7 cellular contexts compared by ENCODE assay signal in genomic region chr5:178895615-178896571, GRCh38. TPM values are rescaled to one million over a fixed set of nuclear protein-coding genes. Genes with fewer than 3 reads are reported as not detected.
DNase-seq lines count a peak whose midpoint lies in the region; ATAC-seq and TF ChIP-seq lines count a peak whose summit lies in the region.

ZFP2 (plus strand) TSS chr5:178895913; CDS start chr5:178931314, 35,401 bp downstream.

- in situ Hi-C loops in KBM-7 (cut with MboI; ENCODE audit: low pct_unique_long_range_greater_than_20kb, low sequenced_read_pairs): no loop called here

- peaks cover 0 to 7% (median 3%) of the 10 kb centered on the region in 7 donors for H3K9me3 Mint-ChIP-seq in naive B cell

- no peaks in the 10 kb centered on the region for H3K9me3 ChIP-seq in thyroid gland

- H3K27me3 Mint-ChIP-seq in naive B cell: no peaks in the 10 kb centered on the region

- DNase-seq in NCI-H526 (lab: John Stamatoyannopoulos, UW) (peak; percentile 22 to 64), fibroblast of the aortic adventitia (ENCODE audit: low read depth) (peak; percentile 36), naive B cell (peak; percentile 43), thyroid gland (peak; percentile 61 to 66), KBM-7 (no peak)
- peak; percentile 4 for DNase-seq in activated T-helper 9 cell treated with anti-CD3 and anti-CD28 coated beads, Interleukin-2, amount 50 U/mL, for 16 hours (ENCODE audit: low read depth)

- peak in 1 of 2 donors; percentile 50 for TF ChIP-seq POLR2A in thyroid gland (IDR thresholded peaks at IDR 0.05)

- ATAC-seq in GM21360 (IDR thresholded peaks at IDR 0.05; ENCODE audit: unreplicated experiment): peak; percentile 74
- ATAC-seq in naive B cell (ENCODE audit: low read depth in 2 of 2): peak; percentile 80 to 86

- H3K4me3 Mint-ChIP-seq in naive B cell: peak within 1 kb of the TSS; percentile 88 to 94 (median 91)

- H3K4me1 ChIP-seq in thyroid gland: peaks cover 0 to 7% of the 10 kb centered on the region in 2 donors

- H3K4me1 Mint-ChIP-seq in naive B cell: peaks cover 7 to 16% (median 10%) of the 10 kb centered on the region in 3 donors

- TF ChIP-seq CTCF in fibroblast of the aortic adventitia (IDR thresholded peaks at IDR 0.05; ENCODE audit: insufficient read depth, low read length): no peak
- TF ChIP-seq CTCF in thyroid gland (IDR thresholded peaks at IDR 0.05): no peak

- peaks cover 0 to 5% of the 10 kb centered on the region in 2 donors for H3K36me3 Mint-ChIP-seq in naive B cell

- peak within 1 kb of the TSS in 4 of 6 donors; percentile 34 to 75 (median 72) for H3K27ac Mint-ChIP-seq in naive B cell

- peak within 1 kb of the TSS; percentile 50 to 81 (median 75) for H3K27ac ChIP-seq in thyroid gland

- no peaks in the 10 kb centered on the region for H3K27me3 ChIP-seq in thyroid gland

- H3K4me3 ChIP-seq in fibroblast of the aortic adventitia (ENCODE audit: low read depth, low read length): peak within 1 kb of the TSS; percentile 68
- peak within 1 kb of the TSS; percentile 68 to 80 (median 72) for H3K4me3 ChIP-seq in thyroid gland (replicated peaks in 1 of 3)

- WGBS in thyroid gland, 2 donors: 3 to 6% methylated on average over 7 to 28 of the region's 79 CpGs

- intact Hi-C loops in thyroid gland (cut with DNase I): no loop called here

- H3K36me3 ChIP-seq in thyroid gland: no peaks in the 10 kb centered on the region

RNA-seq across cellular contexts. Expression of gene ZFP2, which starts in this region (rescaled TPM):
- total RNA-seq in fibroblast of the aortic adventitia (ENCODE audit: low replicate concordance) (0.36 and 2.7 TPM in 2 replicates), thyroid gland (1 to 10 TPM; 2.7 to 9.0 (median 4.9) TPM)
- 1 to 10 TPM in 5 of 6 donors, under 1 TPM in 1; 0.71 to 3.5 (median 1.9) TPM for polyA plus RNA-seq in naive B cell (ENCODE audit: low read depth in 6 of 6)
